In genomic region chr6:150685860-150686259, GRCh38 we compare ENCODE assay signal across 1 cellular context.
TF ChIP-seq lines count a peak whose summit lies in the region.

No MANE protein-coding gene starts in this region.

TF ChIP-seq in K562, 482 proteins besides CTCF, POLR2A, EP300 and RAD21 (continued from another document and continues in another):
- TF ChIP-seq, protein P1, sequence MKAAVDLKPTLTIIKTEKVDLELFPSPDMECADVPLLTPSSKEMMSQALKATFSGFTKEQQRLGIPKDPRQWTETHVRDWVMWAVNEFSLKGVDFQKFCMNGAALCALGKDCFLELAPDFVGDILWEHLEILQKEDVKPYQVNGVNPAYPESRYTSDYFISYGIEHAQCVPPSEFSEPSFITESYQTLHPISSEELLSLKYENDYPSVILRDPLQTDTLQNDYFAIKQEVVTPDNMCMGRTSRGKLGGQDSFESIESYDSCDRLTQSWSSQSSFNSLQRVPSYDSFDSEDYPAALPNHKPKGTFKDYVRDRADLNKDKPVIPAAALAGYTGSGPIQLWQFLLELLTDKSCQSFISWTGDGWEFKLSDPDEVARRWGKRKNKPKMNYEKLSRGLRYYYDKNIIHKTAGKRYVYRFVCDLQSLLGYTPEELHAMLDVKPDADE (conservative IDR thresholded peaks at IDR 0.05; ENCODE audit: control insufficient read depth, low read depth, low read length) = no peak
- TF ChIP-seq ZNF146 (CRISPR knock-in tag; IDR thresholded peaks at IDR 0.05; ENCODE audit: unreplicated experiment) = no peak
- TF ChIP-seq, protein P2, sequence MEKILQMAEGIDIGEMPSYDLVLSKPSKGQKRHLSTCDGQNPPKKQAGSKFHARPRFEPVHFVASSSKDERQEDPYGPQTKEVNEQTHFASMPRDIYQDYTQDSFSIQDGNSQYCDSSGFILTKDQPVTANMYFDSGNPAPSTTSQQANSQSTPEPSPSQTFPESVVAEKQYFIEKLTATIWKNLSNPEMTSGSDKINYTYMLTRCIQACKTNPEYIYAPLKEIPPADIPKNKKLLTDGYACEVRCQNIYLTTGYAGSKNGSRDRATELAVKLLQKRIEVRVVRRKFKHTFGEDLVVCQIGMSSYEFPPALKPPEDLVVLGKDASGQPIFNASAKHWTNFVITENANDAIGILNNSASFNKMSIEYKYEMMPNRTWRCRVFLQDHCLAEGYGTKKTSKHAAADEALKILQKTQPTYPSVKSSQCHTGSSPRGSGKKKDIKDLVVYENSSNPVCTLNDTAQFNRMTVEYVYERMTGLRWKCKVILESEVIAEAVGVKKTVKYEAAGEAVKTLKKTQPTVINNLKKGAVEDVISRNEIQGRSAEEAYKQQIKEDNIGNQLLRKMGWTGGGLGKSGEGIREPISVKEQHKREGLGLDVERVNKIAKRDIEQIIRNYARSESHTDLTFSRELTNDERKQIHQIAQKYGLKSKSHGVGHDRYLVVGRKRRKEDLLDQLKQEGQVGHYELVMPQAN (IDR thresholded peaks at IDR 0.05; ENCODE audit: borderline replicate concordance) = no peak
- no peak for TF ChIP-seq MTA3 (IDR thresholded peaks at IDR 0.05; ENCODE audit: borderline replicate concordance)
- TF ChIP-seq ZNF274 (IDR thresholded peaks at IDR 0.05; ENCODE audit: borderline replicate concordance, low read depth, low read length) = no peak
- TF ChIP-seq TSHZ1 (CRISPR knock-in tag; IDR thresholded peaks at IDR 0.05) = no peak
- peak; percentile 24; the same call in 1 of the 2 replicates for TF ChIP-seq SMC3 (conservative IDR thresholded peaks at IDR 0.05; ENCODE audit: insufficient read depth, low read depth, low read length)
- no peak for TF ChIP-seq BHLHE40 (IDR thresholded peaks at IDR 0.05; ENCODE audit: low read length)
- no peak for TF ChIP-seq ELF1 (tag; IDR thresholded peaks at IDR 0.05)
- TF ChIP-seq ZNF282 (CRISPR knock-in tag; IDR thresholded peaks at IDR 0.05) = no peak
- TF ChIP-seq, protein P3, sequence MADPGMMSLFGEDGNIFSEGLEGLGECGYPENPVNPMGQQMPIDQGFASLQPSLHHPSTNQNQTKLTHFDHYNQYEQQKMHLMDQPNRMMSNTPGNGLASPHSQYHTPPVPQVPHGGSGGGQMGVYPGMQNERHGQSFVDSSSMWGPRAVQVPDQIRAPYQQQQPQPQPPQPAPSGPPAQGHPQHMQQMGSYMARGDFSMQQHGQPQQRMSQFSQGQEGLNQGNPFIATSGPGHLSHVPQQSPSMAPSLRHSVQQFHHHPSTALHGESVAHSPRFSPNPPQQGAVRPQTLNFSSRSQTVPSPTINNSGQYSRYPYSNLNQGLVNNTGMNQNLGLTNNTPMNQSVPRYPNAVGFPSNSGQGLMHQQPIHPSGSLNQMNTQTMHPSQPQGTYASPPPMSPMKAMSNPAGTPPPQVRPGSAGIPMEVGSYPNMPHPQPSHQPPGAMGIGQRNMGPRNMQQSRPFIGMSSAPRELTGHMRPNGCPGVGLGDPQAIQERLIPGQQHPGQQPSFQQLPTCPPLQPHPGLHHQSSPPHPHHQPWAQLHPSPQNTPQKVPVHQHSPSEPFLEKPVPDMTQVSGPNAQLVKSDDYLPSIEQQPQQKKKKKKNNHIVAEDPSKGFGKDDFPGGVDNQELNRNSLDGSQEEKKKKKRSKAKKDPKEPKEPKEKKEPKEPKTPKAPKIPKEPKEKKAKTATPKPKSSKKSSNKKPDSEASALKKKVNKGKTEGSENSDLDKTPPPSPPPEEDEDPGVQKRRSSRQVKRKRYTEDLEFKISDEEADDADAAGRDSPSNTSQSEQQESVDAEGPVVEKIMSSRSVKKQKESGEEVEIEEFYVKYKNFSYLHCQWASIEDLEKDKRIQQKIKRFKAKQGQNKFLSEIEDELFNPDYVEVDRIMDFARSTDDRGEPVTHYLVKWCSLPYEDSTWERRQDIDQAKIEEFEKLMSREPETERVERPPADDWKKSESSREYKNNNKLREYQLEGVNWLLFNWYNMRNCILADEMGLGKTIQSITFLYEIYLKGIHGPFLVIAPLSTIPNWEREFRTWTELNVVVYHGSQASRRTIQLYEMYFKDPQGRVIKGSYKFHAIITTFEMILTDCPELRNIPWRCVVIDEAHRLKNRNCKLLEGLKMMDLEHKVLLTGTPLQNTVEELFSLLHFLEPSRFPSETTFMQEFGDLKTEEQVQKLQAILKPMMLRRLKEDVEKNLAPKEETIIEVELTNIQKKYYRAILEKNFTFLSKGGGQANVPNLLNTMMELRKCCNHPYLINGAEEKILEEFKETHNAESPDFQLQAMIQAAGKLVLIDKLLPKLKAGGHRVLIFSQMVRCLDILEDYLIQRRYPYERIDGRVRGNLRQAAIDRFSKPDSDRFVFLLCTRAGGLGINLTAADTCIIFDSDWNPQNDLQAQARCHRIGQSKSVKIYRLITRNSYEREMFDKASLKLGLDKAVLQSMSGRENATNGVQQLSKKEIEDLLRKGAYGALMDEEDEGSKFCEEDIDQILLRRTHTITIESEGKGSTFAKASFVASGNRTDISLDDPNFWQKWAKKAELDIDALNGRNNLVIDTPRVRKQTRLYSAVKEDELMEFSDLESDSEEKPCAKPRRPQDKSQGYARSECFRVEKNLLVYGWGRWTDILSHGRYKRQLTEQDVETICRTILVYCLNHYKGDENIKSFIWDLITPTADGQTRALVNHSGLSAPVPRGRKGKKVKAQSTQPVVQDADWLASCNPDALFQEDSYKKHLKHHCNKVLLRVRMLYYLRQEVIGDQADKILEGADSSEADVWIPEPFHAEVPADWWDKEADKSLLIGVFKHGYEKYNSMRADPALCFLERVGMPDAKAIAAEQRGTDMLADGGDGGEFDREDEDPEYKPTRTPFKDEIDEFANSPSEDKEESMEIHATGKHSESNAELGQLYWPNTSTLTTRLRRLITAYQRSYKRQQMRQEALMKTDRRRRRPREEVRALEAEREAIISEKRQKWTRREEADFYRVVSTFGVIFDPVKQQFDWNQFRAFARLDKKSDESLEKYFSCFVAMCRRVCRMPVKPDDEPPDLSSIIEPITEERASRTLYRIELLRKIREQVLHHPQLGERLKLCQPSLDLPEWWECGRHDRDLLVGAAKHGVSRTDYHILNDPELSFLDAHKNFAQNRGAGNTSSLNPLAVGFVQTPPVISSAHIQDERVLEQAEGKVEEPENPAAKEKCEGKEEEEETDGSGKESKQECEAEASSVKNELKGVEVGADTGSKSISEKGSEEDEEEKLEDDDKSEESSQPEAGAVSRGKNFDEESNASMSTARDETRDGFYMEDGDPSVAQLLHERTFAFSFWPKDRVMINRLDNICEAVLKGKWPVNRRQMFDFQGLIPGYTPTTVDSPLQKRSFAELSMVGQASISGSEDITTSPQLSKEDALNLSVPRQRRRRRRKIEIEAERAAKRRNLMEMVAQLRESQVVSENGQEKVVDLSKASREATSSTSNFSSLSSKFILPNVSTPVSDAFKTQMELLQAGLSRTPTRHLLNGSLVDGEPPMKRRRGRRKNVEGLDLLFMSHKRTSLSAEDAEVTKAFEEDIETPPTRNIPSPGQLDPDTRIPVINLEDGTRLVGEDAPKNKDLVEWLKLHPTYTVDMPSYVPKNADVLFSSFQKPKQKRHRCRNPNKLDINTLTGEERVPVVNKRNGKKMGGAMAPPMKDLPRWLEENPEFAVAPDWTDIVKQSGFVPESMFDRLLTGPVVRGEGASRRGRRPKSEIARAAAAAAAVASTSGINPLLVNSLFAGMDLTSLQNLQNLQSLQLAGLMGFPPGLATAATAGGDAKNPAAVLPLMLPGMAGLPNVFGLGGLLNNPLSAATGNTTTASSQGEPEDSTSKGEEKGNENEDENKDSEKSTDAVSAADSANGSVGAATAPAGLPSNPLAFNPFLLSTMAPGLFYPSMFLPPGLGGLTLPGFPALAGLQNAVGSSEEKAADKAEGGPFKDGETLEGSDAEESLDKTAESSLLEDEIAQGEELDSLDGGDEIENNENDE (IDR thresholded peaks at IDR 0.05; ENCODE audit: low read depth, low read length) = no peak
- no peak for TF ChIP-seq BRCA1 (IDR thresholded peaks at IDR 0.05)
- no peak for TF ChIP-seq BRCA1 (CRISPR knock-in tag; IDR thresholded peaks at IDR 0.05)
- no peak for TF ChIP-seq KDM4B (IDR thresholded peaks at IDR 0.05; ENCODE audit: borderline replicate concordance in 2 of 2, low read depth in 1 of 2)
- no peak for TF ChIP-seq ZC3H4 (CRISPR knock-in tag; IDR thresholded peaks at IDR 0.05; ENCODE audit: borderline replicate concordance)
- TF ChIP-seq SMARCA5 (IDR thresholded peaks at IDR 0.05) = no peak
- TF ChIP-seq, protein P4, sequence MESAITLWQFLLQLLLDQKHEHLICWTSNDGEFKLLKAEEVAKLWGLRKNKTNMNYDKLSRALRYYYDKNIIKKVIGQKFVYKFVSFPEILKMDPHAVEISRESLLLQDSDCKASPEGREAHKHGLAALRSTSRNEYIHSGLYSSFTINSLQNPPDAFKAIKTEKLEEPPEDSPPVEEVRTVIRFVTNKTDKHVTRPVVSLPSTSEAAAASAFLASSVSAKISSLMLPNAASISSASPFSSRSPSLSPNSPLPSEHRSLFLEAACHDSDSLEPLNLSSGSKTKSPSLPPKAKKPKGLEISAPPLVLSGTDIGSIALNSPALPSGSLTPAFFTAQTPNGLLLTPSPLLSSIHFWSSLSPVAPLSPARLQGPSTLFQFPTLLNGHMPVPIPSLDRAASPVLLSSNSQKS (CRISPR knock-in tag; IDR thresholded peaks at IDR 0.05) = no peak
- TF ChIP-seq TRIM25 (IDR thresholded peaks at IDR 0.05; ENCODE audit: borderline replicate concordance) = no peak
- TF ChIP-seq NFIX (CRISPR knock-in tag; IDR thresholded peaks at IDR 0.05; ENCODE audit: low read depth) = no peak
- TF ChIP-seq CBX3 (IDR thresholded peaks at IDR 0.05; ENCODE audit: borderline replicate concordance in 1 of 2, low read length in 2 of 2) = 0 out of 3 replicates have a peak, but pooled peaks of 1 of the 2 experiments have one; percentile 32
- TF ChIP-seq ZNF644 (tag; IDR thresholded peaks at IDR 0.05; ENCODE audit: low read depth) = no peak
- TF ChIP-seq NCOA6 (IDR thresholded peaks at IDR 0.05) = no peak
- no peak for TF ChIP-seq PTRF (tag; IDR thresholded peaks at IDR 0.05)
- 0 out of 2 replicates have a peak, but pooled peaks have one; percentile 26 for TF ChIP-seq ZEB2 (IDR thresholded peaks at IDR 0.05)
- TF ChIP-seq CEBPZ (IDR thresholded peaks at IDR 0.05; ENCODE audit: borderline replicate concordance, low read depth, low read length) = no peak
